In genomic region chr3:124881976-124882697, GRCh38 we compare ENCODE assay signal across 21 cellular contexts. TPM values are rescaled to one million over a fixed set of nuclear protein-coding genes. Genes with fewer than 3 reads are reported as not detected.
A peak's percentile ranks its signal among the peaks of the same experiment; 100 is the strongest.
DNase-seq lines count a peak whose midpoint lies in the region; ATAC-seq, FAIRE-seq and TF ChIP-seq lines count a peak whose summit lies in the region.
"Had no signal": no experiment of that assay in that cellular context is flagged by ENCODE, and none has a peak within 500 bp of the region (broad histone marks: within the 10 kb centered on the region; RNA-seq: fewer than 3 reads in every experiment).

No MANE protein-coding gene starts in this region.

- TF ChIP-seq CTCF in HepG2 (CRISPR knock-in tag; IDR thresholded peaks at IDR 0.05) (no peak), right lobe of liver (IDR thresholded peaks at IDR 0.05) (no peak), brain microvascular endothelial cell (IDR thresholded peaks at IDR 0.05; ENCODE audit: low read depth, low read length, missing control alignments) (no peak), vagina (IDR thresholded peaks at IDR 0.05) (no peak)

- H3K9ac ChIP-seq in HepG2 (ENCODE audit: insufficient read depth, low read depth, low read length): no peak overlapping the region
- H3K9ac ChIP-seq in mesendoderm (ENCODE audit: low read length): peak overlapping the region; percentile 59
- no peak overlapping the region for H3K9ac ChIP-seq in Karpas-422 (ENCODE audit: low read length)

- CTCF ChIA-PET in HepG2 (lab: Yijun Ruan, JAX; ENCODE audit: low intra/inter-chr PET ratio, low total read pairs): no interaction called here

- H3K4ac ChIP-seq in mesendoderm (ENCODE audit: low read depth, low read length): no peak overlapping the region

- no peak overlapping the region for H3K4me3 ChIP-seq in HepG2 (replicated peaks in 1 of 3; ENCODE audit: insufficient read depth in 1 of 3, low read depth in 2 of 3, low read length in 3 of 3)
- no peak overlapping the region for H3K4me3 ChIP-seq in right lobe of liver
- no peak overlapping the region for H3K4me3 ChIP-seq in brain microvascular endothelial cell (ENCODE audit: low read depth, low read length)
- no peak overlapping the region for H3K4me3 ChIP-seq in mesendoderm (ENCODE audit: low read length)
- H3K4me3 ChIP-seq in vagina: no peak overlapping the region
- no peak overlapping the region for H3K4me3 ChIP-seq in Karpas-422 (ENCODE audit: low read length)
- H3K4me3 ChIP-seq: GM12878, lung had no signal

- peaks cover 73% of the 10 kb centered on the region for H3K79me2 ChIP-seq in HepG2 (ENCODE audit: insufficient read depth, low read length)
- peaks cover 91% of the 10 kb centered on the region for H3K79me2 ChIP-seq in mesendoderm (ENCODE audit: control insufficient read depth, insufficient read depth, low read length)
- no peaks in the 10 kb centered on the region for H3K79me2 ChIP-seq in Karpas-422 (ENCODE audit: low read length)

- no peak overlapping the region for H4K8ac ChIP-seq in mesendoderm (ENCODE audit: low read depth, low read length)

- intact Hi-C loops in HepG2 (cut with micrococcal nuclease; ENCODE audit: unreplicated experiment): no loop called here
- intact Hi-C loops in right lobe of liver (cut with DNase I): loop anchor here in 1 of 2 donors (10.0 kb wide), 1 partner anchor 47 kb away; no protein-coding TSS in a partner anchor
- intact Hi-C loops in vagina (cut with DNase I): no loop called here

- peaks cover 5% of the 10 kb centered on the region in 2 experiments; a peak in 3 of 5 replicates for H3K36me3 ChIP-seq in HepG2 (replicated peaks in 1 of 2; ENCODE audit: control insufficient read depth in 1 of 2, insufficient read depth in 2 of 2, low read length in 2 of 2)
- H3K36me3 ChIP-seq in right lobe of liver: no peaks in the 10 kb centered on the region
- no peaks in the 10 kb centered on the region for H3K36me3 ChIP-seq in brain microvascular endothelial cell (replicated peaks)
- H3K36me3 ChIP-seq in mesendoderm (ENCODE audit: control insufficient read depth, insufficient read depth, low read length): peaks cover 3% of the 10 kb centered on the region
- no peaks in the 10 kb centered on the region for H3K36me3 ChIP-seq in vagina
- H3K36me3 ChIP-seq in Karpas-422 (ENCODE audit: insufficient read depth, low read length): no peaks in the 10 kb centered on the region

- DNase-seq in HepG2 (ENCODE audit: low spot score): no peak
- no peak for DNase-seq in right lobe of liver
- DNase-seq in brain microvascular endothelial cell: no peak
- DNase-seq in mesendoderm: no peak
- no peak for DNase-seq in vagina (ENCODE audit: extremely low spot score in 2 of 2)
- DNase-seq in Kasumi-1 (lab: John Stamatoyannopoulos, UW): no peak
- DNase-seq in Karpas-422: no peak
- DNase-seq in NCI-H1436 (lab: John Stamatoyannopoulos, UW): no peak
- DNase-seq: activated CD4-positive, alpha-beta T cell treated with anti-CD3 and anti-CD28 coated beads for 36 hours; activated naive CD4-positive, alpha-beta T cell treated with Interleukin-2 at 50 U/mL for 16 hours; effector memory CD4-positive, alpha-beta T cell; foreskin fibroblast; NCI-H345; SHP77 treated with DMSO at 0.1 percent for 48 hours; T-helper 9 cell had no signal

- no TSS peak for BruUV-seq in HepG2 (replicated peaks; lab: Mats Ljungman, UMichigan)

- H3K56ac ChIP-seq in mesendoderm (ENCODE audit: low read length): peak overlapping the region; percentile 90

- H4K20me1 ChIP-seq in HepG2 (ENCODE audit: insufficient read depth, low read length): no peaks in the 10 kb centered on the region; the same call in 1 of the 2 replicates
- H4K20me1 ChIP-seq in Karpas-422 (ENCODE audit: insufficient read depth, low read depth, low read length): no peaks in the 10 kb centered on the region

- H3K79me1 ChIP-seq in mesendoderm (ENCODE audit: low read length): peaks cover 2% of the 10 kb centered on the region

- peak overlapping the region; percentile 90 for H2AK5ac ChIP-seq in mesendoderm (ENCODE audit: low read length)

- H3K27me3 ChIP-seq in HepG2 (ENCODE audit: control insufficient read depth in 1 of 2, insufficient read depth in 2 of 2, low read length in 2 of 2) (no peaks in the 10 kb centered on the region), right lobe of liver (no peaks in the 10 kb centered on the region), brain microvascular endothelial cell (replicated peaks) (no peaks in the 10 kb centered on the region), mesendoderm (ENCODE audit: insufficient read depth, low read length, poor library complexity) (no peaks in the 10 kb centered on the region), vagina (no peaks in the 10 kb centered on the region), Karpas-422 (ENCODE audit: low read length) (no peaks in the 10 kb centered on the region)

- no peak for TF ChIP-seq RAD21 in HepG2 (CRISPR knock-in tag; IDR thresholded peaks at IDR 0.05)

- no peak overlapping the region for H4K5ac ChIP-seq in mesendoderm (ENCODE audit: low read length)

- no peak for FAIRE-seq in HepG2 (lab: Jason Lieb, UNC)
- FAIRE-seq: GM12878 had no signal

- no peak overlapping the region for H2BK15ac ChIP-seq in mesendoderm (replicated peaks; ENCODE audit: low read depth)

- peak overlapping the region; percentile 75 for H3K18ac ChIP-seq in mesendoderm (ENCODE audit: low read length)

- no peak overlapping the region for H2AFZ ChIP-seq in HepG2 (ENCODE audit: low read length)
- no peak overlapping the region for H2AFZ ChIP-seq in Karpas-422 (ENCODE audit: low read length)

- H3K4me2 ChIP-seq in HepG2 (ENCODE audit: low read depth, low read length) (no peak overlapping the region; the same call in 1 of the 2 replicates), mesendoderm (ENCODE audit: low read length) (no peak overlapping the region), Karpas-422 (ENCODE audit: low read depth, low read length, poor library complexity, severe bottlenecking) (no peak overlapping the region)

- TF ChIP-seq EP300 in HepG2 (IDR thresholded peaks at IDR 0.05; ENCODE audit: low read depth in 2 of 2, low read length in 2 of 2) (no peak), HepG2 (CRISPR knock-in tag; IDR thresholded peaks at IDR 0.05; ENCODE audit: borderline replicate concordance) (no peak)

- no peak overlapping the region for H2BK120ac ChIP-seq in mesendoderm (ENCODE audit: low read depth, low read length)

- H3K9me2 ChIP-seq in Karpas-422 (replicated peaks; ENCODE audit: insufficient read depth, low read length): no peaks in the 10 kb centered on the region

- no peak for ATAC-seq in HepG2
- no peak for ATAC-seq in right lobe of liver
- ATAC-seq: activated CD4-positive, alpha-beta T cell treated with anti-CD3 and anti-CD28 coated beads for 36 hours; GM12878; stimulated activated effector memory CD8-positive, alpha-beta T cell treated with anti-CD3 and anti-CD28 coated beads, Interleukin-12 subunit alpha, Interleukin-12 subunit beta, amount 100 ng/mL, for 72 hours had no signal

- H3K4me1 ChIP-seq in HepG2 (ENCODE audit: insufficient read depth, low read length): peaks cover 88% of the 10 kb centered on the region
- H3K4me1 ChIP-seq in right lobe of liver: peaks cover 0 to 26% (median 18%) of the 10 kb centered on the region in 4 donors
- H3K4me1 ChIP-seq in mesendoderm (ENCODE audit: control insufficient read depth, low read depth, low read length): peaks cover 28% of the 10 kb centered on the region
- peaks cover 87% of the 10 kb centered on the region for H3K4me1 ChIP-seq in vagina
- no peaks in the 10 kb centered on the region for H3K4me1 ChIP-seq in Karpas-422 (ENCODE audit: low read length)

- H3K9me3 ChIP-seq in HepG2 (ENCODE audit: low read length): no peaks in the 10 kb centered on the region
- no peaks in the 10 kb centered on the region for H3K9me3 ChIP-seq in right lobe of liver
- H3K9me3 ChIP-seq in vagina: no peaks in the 10 kb centered on the region
- no peaks in the 10 kb centered on the region for H3K9me3 ChIP-seq in Karpas-422 (ENCODE audit: low read length)

- H3K27ac ChIP-seq in HepG2 (ENCODE audit: extremely low read length, insufficient read depth, low read length) (peak overlapping the region; percentile 5), right lobe of liver (no peak overlapping the region), brain microvascular endothelial cell (peak overlapping the region; percentile 57), mesendoderm (ENCODE audit: low read depth, low read length) (peak overlapping the region; percentile 75), vagina (peak overlapping the region; percentile 95), Karpas-422 (ENCODE audit: low read length) (no peak overlapping the region)

- 94% methylated on average over 11 of the region's 11 CpGs for WGBS in HepG2 (ENCODE audit: low lambda C conversion rate)
- 78% methylated on average over 10 of the region's 11 CpGs for WGBS in right lobe of liver (ENCODE audit: insufficient coverage, low coverage, low lambda C conversion rate, missing lambda C conversion rate)
- no CpG with 5 or more reads among the region's 11 CpGs for WGBS in mesendoderm (ENCODE audit: extremely low coverage, insufficient coverage, low lambda C conversion rate)

- no peak for TF ChIP-seq POLR2A in HepG2 (IDR thresholded peaks at IDR 0.05; ENCODE audit: insufficient read depth in 1 of 2, low read depth in 2 of 2, low read length in 2 of 2)
- no peak for TF ChIP-seq POLR2A in right lobe of liver (IDR thresholded peaks at IDR 0.05)
- TF ChIP-seq POLR2A in vagina (IDR thresholded peaks at IDR 0.05): no peak

- H2BK5ac ChIP-seq in mesendoderm (ENCODE audit: low read length): peak overlapping the region; percentile 59

- POLR2A ChIA-PET in HepG2 (lab: Yijun Ruan, JAX): interaction anchor here (1.6 kb wide), 1 partner anchor 47 kb away, joined by 3 read pairs; no protein-coding TSS in a partner anchor

- H3K23ac ChIP-seq in mesendoderm (ENCODE audit: low read length): peak overlapping the region; percentile 48

- in situ Hi-C loops in HepG2 (cut with HindIII; ENCODE audit: extremely low pct_ligation_motif_present, low pct_unique_long_range_greater_than_20kb): no loop called here
- in situ Hi-C loops in brain microvascular endothelial cell (cut with HindIII; ENCODE audit: low pct_ligation_motif_present, low sequenced_read_pairs): loop anchor here (25.0 kb wide), 1 partner anchor 120 kb away; no protein-coding TSS in a partner anchor

RNA-seq across cellular contexts. Expression of gene ITGB5, which starts 5.0 kb away (rescaled TPM):
- total RNA-seq in HepG2 (2016; rRNA removed; fragmentation: Illumina TruSeq; extraction: Trizol): 50.2 and 74.1 TPM in 2 replicates
- total RNA-seq in HepG2 (2016; cell fraction: cytosol; rRNA removed; fragmentation: Illumina TruSeq; extraction: Trizol; ENCODE audit: low read depth): 11.6 and 14.5 TPM in 2 replicates
- 36.8 and 80.8 TPM in 2 replicates for total RNA-seq in HepG2 (2016; cell fraction: insoluble cytoplasmic fraction; rRNA removed; fragmentation: Illumina TruSeq; extraction: Trizol)
- total RNA-seq in HepG2 (2016; cell fraction: membrane; rRNA removed; fragmentation: Illumina TruSeq; extraction: Trizol): 42.5 and 45.5 TPM in 2 replicates
- total RNA-seq in HepG2 (2016; cell fraction: nucleus; rRNA removed; fragmentation: Illumina TruSeq; extraction: Trizol): 56.3 and 70.0 TPM in 2 replicates
- polyA plus RNA-seq in HepG2 (2011; rRNA removed): 343 and 356 TPM in 2 replicates
- 228 and 302 TPM in 2 replicates for polyA plus RNA-seq in HepG2 (2011; cell fraction: cytosol; rRNA removed)
- 259 and 313 TPM in 2 replicates for polyA plus RNA-seq in HepG2 (2011; cell fraction: nucleus; rRNA removed)
- 127 and 130 TPM in 2 replicates for polyA plus RNA-seq in HepG2 (2012)
- 14.7 and 15.8 TPM in 2 replicates for polyA plus RNA-seq in HepG2 (2016; cell fraction: cytosol; fragmentation: Illumina TruSeq; extraction: Trizol; ENCODE audit: low read depth)
- polyA plus RNA-seq in HepG2 (2016; cell fraction: insoluble cytoplasmic fraction; fragmentation: Illumina TruSeq; extraction: Trizol; ENCODE audit: low read depth): 45.2 and 59.6 TPM in 2 replicates
- polyA plus RNA-seq in HepG2 (2016; cell fraction: membrane; fragmentation: Illumina TruSeq; extraction: Trizol; ENCODE audit: low read depth): 33.4 and 35.8 TPM in 2 replicates
- polyA plus RNA-seq in HepG2 (2016; cell fraction: nucleus; fragmentation: Illumina TruSeq; extraction: Trizol; ENCODE audit: insufficient read depth, low read depth): 100 and 107 TPM in 2 replicates
- polyA minus RNA-seq in HepG2 (2011; rRNA and poly(A)+ RNA removed; ENCODE audit: low replicate concordance): 84.8 and 423 TPM in 2 replicates
- 148 and 170 TPM in 2 replicates for polyA minus RNA-seq in HepG2 (2011; cell fraction: cytosol; rRNA and poly(A)+ RNA removed)
- polyA minus RNA-seq in HepG2 (2011; cell fraction: nucleus; rRNA and poly(A)+ RNA removed): 147 and 160 TPM in 2 replicates
- total RNA-seq in right lobe of liver: 100 to 1,000 TPM in 3 of 6 experiments, 10 to 100 TPM in 3; 61.3 to 125 (median 98.4) TPM
- polyA plus RNA-seq in mesendoderm (2013, experiment 1 of 2): 201 TPM
- polyA plus RNA-seq in mesendoderm (2013, experiment 2 of 2): 194 TPM
- total RNA-seq in vagina: 156 TPM
- 0.86 and 4.7 TPM in 2 replicates for total RNA-seq in Karpas-422 (2014; rRNA removed; shearing (Covaris generic); ENCODE audit: low replicate concordance)

RNA-seq across cellular contexts. Expression of gene MUC13, which starts 52.4 kb away (rescaled TPM):
- total RNA-seq in HepG2 (2016; rRNA removed; fragmentation: Illumina TruSeq; extraction: Trizol): 0.04 TPM in 1 of 2 replicates, not detected in the other
- total RNA-seq in HepG2 (2016; cell fraction: cytosol; rRNA removed; fragmentation: Illumina TruSeq; extraction: Trizol; ENCODE audit: low read depth): not detected in 2 replicates
- not detected in 2 replicates for total RNA-seq in HepG2 (2016; cell fraction: insoluble cytoplasmic fraction; rRNA removed; fragmentation: Illumina TruSeq; extraction: Trizol)
- total RNA-seq in HepG2 (2016; cell fraction: membrane; rRNA removed; fragmentation: Illumina TruSeq; extraction: Trizol): not detected in 2 replicates
- total RNA-seq in HepG2 (2016; cell fraction: nucleus; rRNA removed; fragmentation: Illumina TruSeq; extraction: Trizol): not detected in 2 replicates
- polyA plus RNA-seq in HepG2 (2011; rRNA removed): 1.2 TPM in 2 replicates
- polyA plus RNA-seq in HepG2 (2011; cell fraction: cytosol; rRNA removed): 0.51 and 1.1 TPM in 2 replicates
- polyA plus RNA-seq in HepG2 (2011; cell fraction: nucleus; rRNA removed): 0.34 and 0.50 TPM in 2 replicates
- 0.75 and 1.7 TPM in 2 replicates for polyA plus RNA-seq in HepG2 (2012)
- polyA plus RNA-seq in HepG2 (2016; cell fraction: cytosol; fragmentation: Illumina TruSeq; extraction: Trizol; ENCODE audit: low read depth): not detected in 2 replicates
- not detected in 2 replicates for polyA plus RNA-seq in HepG2 (2016; cell fraction: insoluble cytoplasmic fraction; fragmentation: Illumina TruSeq; extraction: Trizol; ENCODE audit: low read depth)
- 0.06 TPM in 1 of 2 replicates, not detected in the other for polyA plus RNA-seq in HepG2 (2016; cell fraction: membrane; fragmentation: Illumina TruSeq; extraction: Trizol; ENCODE audit: low read depth)
- polyA plus RNA-seq in HepG2 (2016; cell fraction: nucleus; fragmentation: Illumina TruSeq; extraction: Trizol; ENCODE audit: insufficient read depth, low read depth): 0.21 TPM in 1 of 2 replicates, not detected in the other
- polyA minus RNA-seq in HepG2 (2011; rRNA and poly(A)+ RNA removed; ENCODE audit: low replicate concordance): 0.20 and 2.0 TPM in 2 replicates
- 0.26 and 0.49 TPM in 2 replicates for polyA minus RNA-seq in HepG2 (2011; cell fraction: cytosol; rRNA and poly(A)+ RNA removed)
- 0.62 and 1.0 TPM in 2 replicates for polyA minus RNA-seq in HepG2 (2011; cell fraction: nucleus; rRNA and poly(A)+ RNA removed)
- total RNA-seq in right lobe of liver: 1 to 10 TPM in 3 of 6 experiments, not detected in 3; 1.9 to 4.5 (median 2.1) TPM
- 0.13 TPM for polyA plus RNA-seq in mesendoderm (2013, experiment 1 of 2)
- polyA plus RNA-seq in mesendoderm (2013, experiment 2 of 2): 0.11 TPM
- total RNA-seq in vagina: not detected
- 0.07 TPM in 1 of 2 replicates, not detected in the other for total RNA-seq in Karpas-422 (2014; rRNA removed; shearing (Covaris generic); ENCODE audit: low replicate concordance)
- total RNA-seq: activated CD4-positive, alpha-beta T cell treated with anti-CD3 and anti-CD28 coated beads for 36 hours; G401; skeletal muscle tissue; urinary bladder had no signal
- polyA plus RNA-seq: urinary bladder had no signal

Comparison
In these comparisons a context has a peak if more than half of its experiments do, and no peak if none do; other contexts are left out.
1. H3K27ac ChIP-seq: peak in HepG2 (single experiment), brain microvascular endothelial cell (single experiment), mesendoderm (single experiment) and vagina (single experiment); none in right lobe of liver (0 of 3) and Karpas-422 (single experiment).